ENCODE assay signal across 14 cellular contexts in the genomic region with DNA sequence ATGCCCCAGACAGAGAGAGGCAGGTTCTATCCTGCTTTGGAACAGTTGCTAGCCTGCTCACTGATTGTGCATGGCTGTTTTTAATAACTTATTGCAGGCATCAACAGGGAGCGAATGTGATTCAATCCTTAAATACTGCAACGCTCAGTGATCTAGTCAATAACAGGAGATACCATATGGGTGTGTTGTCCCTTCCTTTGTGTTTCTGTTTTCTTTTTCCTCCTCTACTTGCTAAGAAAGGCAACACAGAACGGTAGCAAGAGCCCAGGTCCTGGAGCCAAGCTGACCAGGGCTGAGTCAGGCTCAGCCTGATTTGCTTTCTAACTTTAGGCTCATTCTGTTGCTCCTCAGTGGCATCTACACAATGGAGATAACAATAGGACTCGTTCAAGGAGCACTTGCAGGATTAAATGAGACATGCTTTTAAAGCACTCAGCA.
DNase-seq lines count a peak whose midpoint lies in the region; ATAC-seq and TF ChIP-seq lines count a peak whose summit lies in the region.
"Had no signal": no experiment of that assay in that cellular context is flagged by ENCODE, and none has a peak within 500 bp of the region (broad histone marks: within the 10 kb centered on the region; RNA-seq: fewer than 3 reads in every experiment).

No MANE protein-coding gene starts in this region.

- ATAC-seq in GM21381 (IDR thresholded peaks at IDR 0.05; ENCODE audit: unreplicated experiment) (no peak), GM21367 (IDR thresholded peaks at IDR 0.05; ENCODE audit: unreplicated experiment) (no peak)
- ATAC-seq: activated CD8-positive, alpha-beta T cell treated with anti-CD3 and anti-CD28 coated beads for 36 hours; stimulated activated effector memory CD8-positive, alpha-beta T cell treated with anti-CD3 and anti-CD28 coated beads, Interleukin-12 subunit alpha, Interleukin-12 subunit beta, amount 100 ng/mL, for 72 hours had no signal

- H3K27ac ChIP-seq in BLaER1 treated with 17β-estradiol and CSF1 and Interleukin-3, amounts not matched to agents 10 nM and 100 nM: peak overlapping the region in 3 of 11 experiments; percentile 2 to 35 (median 15); a peak in 2 of 22 replicates
- no peak overlapping the region for H3K27ac ChIP-seq in stomach
- H3K27ac ChIP-seq: adrenal gland, SJCRH30 had no signal

- no peak for TF ChIP-seq EP300 in stomach (IDR thresholded peaks at IDR 0.05)

- H3K4me2 ChIP-seq in BLaER1 treated with 17β-estradiol and CSF1 and Interleukin-3, amounts not matched to agents 10 nM and 100 nM: peak overlapping the region; percentile 5 to 80 (median 61); a peak in 19 of 22 replicates

- TF ChIP-seq CTCF in epithelial cell of esophagus (IDR thresholded peaks at IDR 0.05; ENCODE audit: insufficient read depth, low read depth, low read length, missing control alignments) (no peak), stomach (IDR thresholded peaks at IDR 0.05) (no peak)

- peaks cover 0 to 10% (median 0%) of the 10 kb centered on the region in 11 experiments; a peak in 1 of 22 replicates for H3K36me3 ChIP-seq in BLaER1 treated with 17β-estradiol and CSF1 and Interleukin-3, amounts not matched to agents 10 nM and 100 nM
- H3K36me3 ChIP-seq in stomach: no peaks in the 10 kb centered on the region
- H3K36me3 ChIP-seq: adrenal gland, SJCRH30 had no signal

- H3K27ac Mint-ChIP-seq in activated T-cell treated with anti-CD3 and anti-CD28 coated beads, Interleukin-2, amount 50 U/mL, for 24 hours: no peak overlapping the region
- H3K27ac Mint-ChIP-seq: activated CD8-positive, alpha-beta T cell treated with anti-CD3 and anti-CD28 coated beads for 36 hours; stimulated activated effector memory CD8-positive, alpha-beta T cell treated with anti-CD3 and anti-CD28 coated beads, Interleukin-12 subunit alpha, Interleukin-12 subunit beta, amount 100 ng/mL, for 72 hours had no signal

- H3K4me3 Mint-ChIP-seq in activated T-cell treated with anti-CD3 and anti-CD28 coated beads, Interleukin-2, amount 50 U/mL, for 24 hours: no peak overlapping the region
- H3K4me3 Mint-ChIP-seq: activated CD8-positive, alpha-beta T cell treated with anti-CD3 and anti-CD28 coated beads for 36 hours; stimulated activated effector memory CD8-positive, alpha-beta T cell treated with anti-CD3 and anti-CD28 coated beads, Interleukin-12 subunit alpha, Interleukin-12 subunit beta, amount 100 ng/mL, for 72 hours had no signal

- H3K4me3 ChIP-seq in BLaER1 treated with 17β-estradiol and CSF1 and Interleukin-3, amounts not matched to agents 10 nM and 100 nM: no peak overlapping the region; a peak in 1 of 20 replicates
- no peak overlapping the region for H3K4me3 ChIP-seq in epithelial cell of esophagus (ENCODE audit: low read length)
- no peak overlapping the region for H3K4me3 ChIP-seq in stomach
- H3K4me3 ChIP-seq: adrenal gland, SJCRH30, skin epidermis had no signal

- peaks cover 12 to 79% (median 49%) of the 10 kb centered on the region in 10 experiments; a peak in 19 of 20 replicates for H3K4me1 ChIP-seq in BLaER1 treated with 17β-estradiol and CSF1 and Interleukin-3, amounts not matched to agents 10 nM and 100 nM
- H3K4me1 ChIP-seq in stomach: peaks cover 11 to 33% (median 23%) of the 10 kb centered on the region in 4 donors
- H3K4me1 ChIP-seq: SJCRH30 had no signal

- intact Hi-C loops in stomach (cut with DNase I; ENCODE audit: low total_unique reads): no loop called here

- H3K4me1 Mint-ChIP-seq in activated T-cell treated with anti-CD3 and anti-CD28 coated beads, Interleukin-2, amount 50 U/mL, for 24 hours (ENCODE audit: low read depth): no peaks in the 10 kb centered on the region
- H3K4me1 Mint-ChIP-seq: stimulated activated effector memory CD8-positive, alpha-beta T cell treated with anti-CD3 and anti-CD28 coated beads, Interleukin-12 subunit alpha, Interleukin-12 subunit beta, amount 100 ng/mL, for 72 hours had no signal

- H3K27me3 ChIP-seq in BLaER1 treated with 17β-estradiol and CSF1 and Interleukin-3, amounts not matched to agents 10 nM and 100 nM: 0 out of 22 replicates have a peak, but pooled peaks cover 0 to 3% (median 0%) of the 10 kb centered on the region in 11 experiments
- H3K27me3 ChIP-seq in stomach: no peaks in the 10 kb centered on the region
- H3K27me3 ChIP-seq: adrenal gland, SJCRH30 had no signal

- no peak for TF ChIP-seq POLR2A in stomach (IDR thresholded peaks at IDR 0.05)

- WGBS in stomach, 5 donors: 42 to 58% (median 49%) methylated on average over 4 of the region's 4 CpGs

- peaks cover 0 to 11% (median 0%) of the 10 kb centered on the region in 11 experiments; a peak in 2 of 22 replicates for H3K9me3 ChIP-seq in BLaER1 treated with 17β-estradiol and CSF1 and Interleukin-3, amounts not matched to agents 10 nM and 100 nM (replicated peaks in 1 of 11)
- no peaks in the 10 kb centered on the region for H3K9me3 ChIP-seq in stomach
- H3K9me3 ChIP-seq: adrenal gland, SJCRH30 had no signal

- H4K20me1 ChIP-seq in BLaER1 treated with 17β-estradiol and CSF1 and Interleukin-3, amounts not matched to agents 10 nM and 100 nM: peaks cover 0 to 11% (median 0%) of the 10 kb centered on the region in 11 experiments; a peak in 2 of 22 replicates

- DNase-seq in NCI-H128 (lab: John Stamatoyannopoulos, UW; ENCODE audit: unreplicated experiment) (peak; percentile 40), epithelial cell of esophagus (ENCODE audit: low read depth) (peak; percentile 87), midbrain (lab: John Stamatoyannopoulos, UW) (peak; percentile 12), stomach (no peak)
- DNase-seq in activated T-cell treated with anti-CD3 and anti-CD28 coated beads, Interleukin-2, amount 50 U/mL, for 24 hours: no peak
- DNase-seq: activated CD8-positive, alpha-beta T cell treated with anti-CD3 and anti-CD28 coated beads for 36 hours; adrenal gland; NCI-H2107; SJCRH30 had no signal

- H3K36me3 Mint-ChIP-seq in activated T-cell treated with anti-CD3 and anti-CD28 coated beads, Interleukin-2, amount 50 U/mL, for 24 hours (ENCODE audit: low read depth): no peaks in the 10 kb centered on the region
- H3K36me3 Mint-ChIP-seq: stimulated activated effector memory CD8-positive, alpha-beta T cell treated with anti-CD3 and anti-CD28 coated beads, Interleukin-12 subunit alpha, Interleukin-12 subunit beta, amount 100 ng/mL, for 72 hours had no signal

- peak overlapping the region in 2 of 11 experiments; percentile 15 to 30; a peak in 3 of 22 replicates for H3K9ac ChIP-seq in BLaER1 treated with 17β-estradiol and CSF1 and Interleukin-3, amounts not matched to agents 10 nM and 100 nM

- no peaks in the 10 kb centered on the region for H3K27me3 Mint-ChIP-seq in activated T-cell treated with anti-CD3 and anti-CD28 coated beads, Interleukin-2, amount 50 U/mL, for 24 hours
- H3K27me3 Mint-ChIP-seq: activated CD8-positive, alpha-beta T cell treated with anti-CD3 and anti-CD28 coated beads for 36 hours had no signal

- no peaks in the 10 kb centered on the region for H3K9me3 Mint-ChIP-seq in activated T-cell treated with anti-CD3 and anti-CD28 coated beads, Interleukin-2, amount 50 U/mL, for 24 hours
- H3K9me3 Mint-ChIP-seq: activated CD8-positive, alpha-beta T cell treated with anti-CD3 and anti-CD28 coated beads for 36 hours; stimulated activated effector memory CD8-positive, alpha-beta T cell treated with anti-CD3 and anti-CD28 coated beads, Interleukin-12 subunit alpha, Interleukin-12 subunit beta, amount 100 ng/mL, for 72 hours had no signal

Comparison
In these comparisons a context has a peak if more than half of its experiments do, and no peak if none do; other contexts are left out.
1. DNase-seq: peak in NCI-H128 (single experiment), epithelial cell of esophagus (single experiment) and midbrain (single experiment); none in activated T-cell treated with anti-CD3 and anti-CD28 coated beads, Interleukin-2, amount 50 U/mL, for 24 hours (single experiment) and stomach (single experiment).